Comparison of ENCODE assay signal across 22 cellular contexts in the genomic region with DNA sequence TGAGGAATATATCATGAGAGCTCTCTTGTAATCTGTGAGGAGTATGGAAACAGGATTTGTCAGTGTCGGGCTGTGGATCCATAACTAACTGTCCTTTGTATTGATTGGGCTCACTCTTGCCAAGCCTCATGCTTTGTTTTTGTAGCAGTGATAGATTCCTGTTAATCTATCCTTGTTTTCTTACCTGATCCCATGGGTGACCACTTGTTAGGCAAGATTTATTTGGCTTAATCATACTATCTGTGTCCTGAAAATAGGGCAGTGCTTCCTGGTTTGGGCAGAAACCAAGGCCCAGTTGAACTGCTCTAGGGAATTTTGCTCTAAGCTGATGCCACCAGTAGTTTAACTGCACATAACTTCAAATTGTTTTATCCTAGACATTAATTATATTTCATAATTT.
"Had no signal": no experiment of that assay in that cellular context is flagged by ENCODE, and none has a peak within 500 bp of the region (broad histone marks: within the 10 kb centered on the region; RNA-seq: fewer than 3 reads in every experiment).

No MANE protein-coding gene starts in this region.

- ATAC-seq: body of pancreas had no signal

- H3K4me3 ChIP-seq: body of pancreas, lung, suprapubic skin had no signal

- FAIRE-seq: endothelial cell of umbilical vein had no signal

- H3K27ac ChIP-seq: parathyroid adenoma, suprapubic skin, WERI-Rb-1 had no signal

- H3K9me3 Mint-ChIP-seq: activated CD4-positive, alpha-beta memory T cell treated with anti-CD3 and anti-CD28 coated beads, Interleukin-2, amount 10 ng/mL, durations not matched to agents 7 days and 5 days; immature natural killer cell; naive B cell; T-helper 1 cell treated with Interleukin-12 subunit alpha and Interleukin-12 subunit beta and Interleukin-4 antibody, amounts not matched to agents 30 μg/mL and 1 μg/mL, for 36 hours; type B pancreatic cell had no signal

- H3K27me3 Mint-ChIP-seq: activated CD4-positive, alpha-beta memory T cell treated with anti-CD3 and anti-CD28 coated beads, Interleukin-2, amount 10 ng/mL, durations not matched to agents 7 days and 5 days; naive B cell; type B pancreatic cell had no signal

- H3K36me3 Mint-ChIP-seq: immature natural killer cell had no signal

- DNase-seq: activated CD4-positive, alpha-beta memory T cell treated with anti-CD3 and anti-CD28 coated beads, Interleukin-2, amount 10 ng/mL, durations not matched to agents 7 days and 5 days; activated CD4-positive, alpha-beta T cell treated with anti-CD3 and anti-CD28 coated beads for 4 hours; activated CD8-positive, alpha-beta memory T cell treated with anti-CD3 and anti-CD28 coated beads, Interleukin-2, amount 50 U/mL, for 4 hours; body of pancreas; central memory CD4-positive, alpha-beta T cell; cortex of kidney; effector CD8-positive, alpha-beta T cell; foreskin melanocyte; head of caudate nucleus; immature natural killer cell; naive B cell; SIG-M5; stimulated activated CD4-positive, alpha-beta T cell treated with anti-CD3 and anti-CD28 coated beads, Interleukin-4, amount 100 ng/mL, for 4 hours; stimulated activated CD8-positive, alpha-beta memory T cell treated with anti-CD3 and anti-CD28 coated beads, Interleukin-4, amount 100 ng/mL, for 48 hours; stimulated activated naive CD4-positive, alpha-beta T cell treated with Interleukin-2 at 50 U/mL for 16 hours; WERI-Rb-1 had no signal

- H3K27me3 ChIP-seq: body of pancreas, suprapubic skin had no signal

- H3K4me3 Mint-ChIP-seq: activated CD4-positive, alpha-beta memory T cell treated with anti-CD3 and anti-CD28 coated beads, Interleukin-2, amount 10 ng/mL, durations not matched to agents 7 days and 5 days; immature natural killer cell; T-helper 1 cell treated with Interleukin-12 subunit alpha and Interleukin-12 subunit beta and Interleukin-4 antibody, amounts not matched to agents 30 μg/mL and 1 μg/mL, for 36 hours; type B pancreatic cell had no signal

- H3K9me3 ChIP-seq: body of pancreas, suprapubic skin had no signal

- H3K36me3 ChIP-seq: suprapubic skin had no signal

- H3K27ac Mint-ChIP-seq: activated CD4-positive, alpha-beta memory T cell treated with anti-CD3 and anti-CD28 coated beads, Interleukin-2, amount 10 ng/mL, durations not matched to agents 7 days and 5 days; immature natural killer cell; naive B cell; T-helper 1 cell treated with Interleukin-12 subunit alpha and Interleukin-12 subunit beta and Interleukin-4 antibody, amounts not matched to agents 30 μg/mL and 1 μg/mL, for 36 hours; type B pancreatic cell had no signal
